In genomic region chr10:97280783-97281182, GRCh38 we compare ENCODE assay signal across 13 cellular contexts. TPM values are rescaled to one million over a fixed set of nuclear protein-coding genes. Genes with fewer than 3 reads are reported as not detected.
A peak's percentile ranks its signal among the peaks of the same experiment; 100 is the strongest.
DNase-seq lines count a peak whose midpoint lies in the region; ATAC-seq and TF ChIP-seq lines count a peak whose summit lies in the region.
"Had no signal": no experiment of that assay in that cellular context is flagged by ENCODE, and none has a peak within 500 bp of the region (broad histone marks: within the 10 kb centered on the region; RNA-seq: fewer than 3 reads in every experiment).

No MANE protein-coding gene starts in this region.

- DNase-seq in activated CD8-positive, alpha-beta T cell treated with anti-CD3 and anti-CD28 coated beads for 36 hours, result no peak
- no peak for DNase-seq in activated CD8-positive, alpha-beta T cell treated with anti-CD3 and anti-CD28 coated beads, Interleukin-2, amount 10 ng/mL, durations not matched to agents 7 days and 5 days
- DNase-seq in stimulated activated CD4-positive, alpha-beta T cell treated with anti-CD3 and anti-CD28 coated beads, Interleukin-15, amount 100 ng/mL, for 24 hours, result peak; percentile 12
- DNase-seq in stimulated activated CD4-positive, alpha-beta T cell treated with anti-CD3 and anti-CD28 coated beads, Interleukin-2, amount 100 ng/mL, for 48 hours, result no peak
- no peak for DNase-seq in stimulated activated effector memory CD8-positive, alpha-beta T cell treated with anti-CD3 and anti-CD28 coated beads, Interleukin-12 subunit alpha, Interleukin-12 subunit beta, amount 100 ng/mL, for 72 hours (ENCODE audit: low spot score in 2 of 2)
- DNase-seq in glomerular visceral epithelial cell (ENCODE audit: extremely low spot score), result no peak
- DNase-seq: ACHN, HFFc6, NCI-H146, NCI-H2081 treated with DMSO at 0.1 percent for 48 hours, NCI-H524 had no signal

- CTCF ChIA-PET in activated CD8-positive, alpha-beta T cell treated with anti-CD3 and anti-CD28 coated beads for 36 hours (lab: Charles Lee), result no interaction called here
- CTCF ChIA-PET in activated CD8-positive, alpha-beta T cell treated with anti-CD3 and anti-CD28 coated beads, Interleukin-2, amount 10 ng/mL, durations not matched to agents 7 days and 5 days (lab: Charles Lee), result interaction anchor here (1.6 kb wide), 1 partner anchor 39 kb away, joined by 3 read pairs; no protein-coding TSS in a partner anchor

- no peaks in the 10 kb centered on the region for H3K27me3 Mint-ChIP-seq in activated CD8-positive, alpha-beta T cell treated with anti-CD3 and anti-CD28 coated beads for 36 hours
- H3K27me3 Mint-ChIP-seq in activated CD8-positive, alpha-beta T cell treated with anti-CD3 and anti-CD28 coated beads, Interleukin-2, amount 10 ng/mL, durations not matched to agents 7 days and 5 days (ENCODE audit: low read depth), result no peaks in the 10 kb centered on the region
- no peaks in the 10 kb centered on the region for H3K27me3 Mint-ChIP-seq in activated T-helper 17 cell treated with anti-CD3 and anti-CD28 coated beads, Interleukin-2, amount 50 U/mL, for 72 hours

- intact Hi-C loops in activated CD8-positive, alpha-beta T cell treated with anti-CD3 and anti-CD28 coated beads for 36 hours (cut with micrococcal nuclease), result loop anchor here (5.0 kb wide), 1 partner anchor 52 kb away; the partner anchor contains the start of gene FRAT2

- no peak for TF ChIP-seq CTCF in activated CD8-positive, alpha-beta T cell treated with anti-CD3 and anti-CD28 coated beads for 36 hours (IDR thresholded peaks at IDR 0.05)

- ATAC-seq in activated CD8-positive, alpha-beta T cell treated with anti-CD3 and anti-CD28 coated beads for 36 hours, result peak; percentile 42
- ATAC-seq in activated CD8-positive, alpha-beta T cell treated with anti-CD3 and anti-CD28 coated beads, Interleukin-2, amount 10 ng/mL, durations not matched to agents 7 days and 5 days, result no peak
- peak; percentile 65 for ATAC-seq in activated T-helper 17 cell treated with anti-CD3 and anti-CD28 coated beads, Interleukin-2, amount 50 U/mL, for 72 hours (replicated peaks)
- peak; percentile 55 for ATAC-seq in stimulated activated effector memory CD8-positive, alpha-beta T cell treated with anti-CD3 and anti-CD28 coated beads, Interleukin-12 subunit alpha, Interleukin-12 subunit beta, amount 100 ng/mL, for 72 hours
- ATAC-seq in GM18517 (IDR thresholded peaks at IDR 0.05; ENCODE audit: unreplicated experiment), result no peak

- POLR2A ChIA-PET in activated CD8-positive, alpha-beta T cell treated with anti-CD3 and anti-CD28 coated beads for 36 hours (lab: Charles Lee), result no interaction called here
- POLR2A ChIA-PET in activated CD8-positive, alpha-beta T cell treated with anti-CD3 and anti-CD28 coated beads, Interleukin-2, amount 10 ng/mL, durations not matched to agents 7 days and 5 days (lab: Charles Lee), result no interaction called here

- H3K36me3 Mint-ChIP-seq in activated CD8-positive, alpha-beta T cell treated with anti-CD3 and anti-CD28 coated beads for 36 hours (ENCODE audit: low read depth), result peaks cover under 1% of the 10 kb centered on the region
- H3K36me3 Mint-ChIP-seq in activated CD8-positive, alpha-beta T cell treated with anti-CD3 and anti-CD28 coated beads, Interleukin-2, amount 10 ng/mL, durations not matched to agents 7 days and 5 days (ENCODE audit: low read depth), result peaks cover 4% of the 10 kb centered on the region
- H3K36me3 Mint-ChIP-seq in activated T-helper 17 cell treated with anti-CD3 and anti-CD28 coated beads, Interleukin-2, amount 50 U/mL, for 72 hours (ENCODE audit: low read depth), result peaks cover 2% of the 10 kb centered on the region
- peaks cover 8% of the 10 kb centered on the region for H3K36me3 Mint-ChIP-seq in stimulated activated effector memory CD8-positive, alpha-beta T cell treated with anti-CD3 and anti-CD28 coated beads, Interleukin-12 subunit alpha, Interleukin-12 subunit beta, amount 100 ng/mL, for 72 hours

- H3K9me3 Mint-ChIP-seq in activated CD8-positive, alpha-beta T cell treated with anti-CD3 and anti-CD28 coated beads for 36 hours, result no peaks in the 10 kb centered on the region
- H3K9me3 Mint-ChIP-seq in activated CD8-positive, alpha-beta T cell treated with anti-CD3 and anti-CD28 coated beads, Interleukin-2, amount 10 ng/mL, durations not matched to agents 7 days and 5 days (ENCODE audit: insufficient read depth), result no peaks in the 10 kb centered on the region
- no peaks in the 10 kb centered on the region for H3K9me3 Mint-ChIP-seq in activated T-helper 17 cell treated with anti-CD3 and anti-CD28 coated beads, Interleukin-2, amount 50 U/mL, for 72 hours
- no peaks in the 10 kb centered on the region for H3K9me3 Mint-ChIP-seq in stimulated activated effector memory CD8-positive, alpha-beta T cell treated with anti-CD3 and anti-CD28 coated beads, Interleukin-12 subunit alpha, Interleukin-12 subunit beta, amount 100 ng/mL, for 72 hours
- H3K9me3 Mint-ChIP-seq: HFFc6 had no signal

- H3K4me3 Mint-ChIP-seq in activated CD8-positive, alpha-beta T cell treated with anti-CD3 and anti-CD28 coated beads for 36 hours, result no peak overlapping the region
- H3K4me3 Mint-ChIP-seq in activated CD8-positive, alpha-beta T cell treated with anti-CD3 and anti-CD28 coated beads, Interleukin-2, amount 10 ng/mL, durations not matched to agents 7 days and 5 days, result no peak overlapping the region
- H3K4me3 Mint-ChIP-seq in activated T-helper 17 cell treated with anti-CD3 and anti-CD28 coated beads, Interleukin-2, amount 50 U/mL, for 72 hours, result no peak overlapping the region
- H3K4me3 Mint-ChIP-seq in stimulated activated effector memory CD8-positive, alpha-beta T cell treated with anti-CD3 and anti-CD28 coated beads, Interleukin-12 subunit alpha, Interleukin-12 subunit beta, amount 100 ng/mL, for 72 hours, result no peak overlapping the region
- H3K4me3 Mint-ChIP-seq: HFFc6 had no signal

- no peak overlapping the region for H3K27ac Mint-ChIP-seq in activated CD8-positive, alpha-beta T cell treated with anti-CD3 and anti-CD28 coated beads for 36 hours
- no peak overlapping the region for H3K27ac Mint-ChIP-seq in activated CD8-positive, alpha-beta T cell treated with anti-CD3 and anti-CD28 coated beads, Interleukin-2, amount 10 ng/mL, durations not matched to agents 7 days and 5 days
- peak overlapping the region; percentile 61 for H3K27ac Mint-ChIP-seq in activated T-helper 17 cell treated with anti-CD3 and anti-CD28 coated beads, Interleukin-2, amount 50 U/mL, for 72 hours
- H3K27ac Mint-ChIP-seq in stimulated activated effector memory CD8-positive, alpha-beta T cell treated with anti-CD3 and anti-CD28 coated beads, Interleukin-12 subunit alpha, Interleukin-12 subunit beta, amount 100 ng/mL, for 72 hours, result no peak overlapping the region
- H3K27ac Mint-ChIP-seq: HFFc6 had no signal

- peaks cover 14% of the 10 kb centered on the region for H3K4me1 Mint-ChIP-seq in activated CD8-positive, alpha-beta T cell treated with anti-CD3 and anti-CD28 coated beads for 36 hours (ENCODE audit: low read depth)
- peaks cover 8% of the 10 kb centered on the region for H3K4me1 Mint-ChIP-seq in activated CD8-positive, alpha-beta T cell treated with anti-CD3 and anti-CD28 coated beads, Interleukin-2, amount 10 ng/mL, durations not matched to agents 7 days and 5 days (ENCODE audit: low read depth)
- H3K4me1 Mint-ChIP-seq in activated T-helper 17 cell treated with anti-CD3 and anti-CD28 coated beads, Interleukin-2, amount 50 U/mL, for 72 hours, result peaks cover 9% of the 10 kb centered on the region
- H3K4me1 Mint-ChIP-seq in stimulated activated effector memory CD8-positive, alpha-beta T cell treated with anti-CD3 and anti-CD28 coated beads, Interleukin-12 subunit alpha, Interleukin-12 subunit beta, amount 100 ng/mL, for 72 hours, result no peaks in the 10 kb centered on the region

RNA-seq across cellular contexts. Expression of gene ARHGAP19, which starts 11.7 kb away (rescaled TPM):
- total RNA-seq in activated CD8-positive, alpha-beta T cell treated with anti-CD3 and anti-CD28 coated beads for 36 hours, result 10 to 100 TPM; 42.3 to 53.2 TPM
- total RNA-seq in activated CD8-positive, alpha-beta T cell treated with anti-CD3 and anti-CD28 coated beads, Interleukin-2, amount 10 ng/mL, durations not matched to agents 7 days and 5 days, result 10 to 100 TPM; 42.6 to 51.2 TPM
- 10 to 100 TPM; 44.6 to 46.4 TPM for total RNA-seq in activated T-helper 17 cell treated with anti-CD3 and anti-CD28 coated beads, Interleukin-2, amount 50 U/mL, for 72 hours

RNA-seq across cellular contexts. Expression of gene FRAT1, which starts 38.3 kb away (rescaled TPM):
- total RNA-seq in activated CD8-positive, alpha-beta T cell treated with anti-CD3 and anti-CD28 coated beads for 36 hours, result 1 to 10 TPM; 3.0 to 3.2 TPM
- total RNA-seq in activated CD8-positive, alpha-beta T cell treated with anti-CD3 and anti-CD28 coated beads, Interleukin-2, amount 10 ng/mL, durations not matched to agents 7 days and 5 days, result 1 to 10 TPM; 4.2 to 4.4 TPM
- total RNA-seq in activated T-helper 17 cell treated with anti-CD3 and anti-CD28 coated beads, Interleukin-2, amount 50 U/mL, for 72 hours, result 1 to 10 TPM; 1.5 to 3.7 TPM

RNA-seq across cellular contexts. Expression of gene FRAT2, which starts 53.7 kb away (rescaled TPM):
- total RNA-seq in activated CD8-positive, alpha-beta T cell treated with anti-CD3 and anti-CD28 coated beads for 36 hours, result 1 to 10 TPM; 5.6 to 6.4 TPM
- total RNA-seq in activated CD8-positive, alpha-beta T cell treated with anti-CD3 and anti-CD28 coated beads, Interleukin-2, amount 10 ng/mL, durations not matched to agents 7 days and 5 days, result 10 to 100 TPM; 10.0 to 10.4 TPM
- 1 to 10 TPM; 4.7 to 9.7 TPM for total RNA-seq in activated T-helper 17 cell treated with anti-CD3 and anti-CD28 coated beads, Interleukin-2, amount 50 U/mL, for 72 hours

Comparison
In these comparisons a context has a peak if more than half of its experiments do, and no peak if none do; other contexts are left out.
1. ATAC-seq: peak in activated CD8-positive, alpha-beta T cell treated with anti-CD3 and anti-CD28 coated beads for 36 hours (single experiment), activated T-helper 17 cell treated with anti-CD3 and anti-CD28 coated beads, Interleukin-2, amount 50 U/mL, for 72 hours (single experiment) and stimulated activated effector memory CD8-positive, alpha-beta T cell treated with anti-CD3 and anti-CD28 coated beads, Interleukin-12 subunit alpha, Interleukin-12 subunit beta, amount 100 ng/mL, for 72 hours (single experiment); none in activated CD8-positive, alpha-beta T cell treated with anti-CD3 and anti-CD28 coated beads, Interleukin-2, amount 10 ng/mL, durations not matched to agents 7 days and 5 days (single experiment) and GM18517 (single experiment).